In the genomic region with DNA sequence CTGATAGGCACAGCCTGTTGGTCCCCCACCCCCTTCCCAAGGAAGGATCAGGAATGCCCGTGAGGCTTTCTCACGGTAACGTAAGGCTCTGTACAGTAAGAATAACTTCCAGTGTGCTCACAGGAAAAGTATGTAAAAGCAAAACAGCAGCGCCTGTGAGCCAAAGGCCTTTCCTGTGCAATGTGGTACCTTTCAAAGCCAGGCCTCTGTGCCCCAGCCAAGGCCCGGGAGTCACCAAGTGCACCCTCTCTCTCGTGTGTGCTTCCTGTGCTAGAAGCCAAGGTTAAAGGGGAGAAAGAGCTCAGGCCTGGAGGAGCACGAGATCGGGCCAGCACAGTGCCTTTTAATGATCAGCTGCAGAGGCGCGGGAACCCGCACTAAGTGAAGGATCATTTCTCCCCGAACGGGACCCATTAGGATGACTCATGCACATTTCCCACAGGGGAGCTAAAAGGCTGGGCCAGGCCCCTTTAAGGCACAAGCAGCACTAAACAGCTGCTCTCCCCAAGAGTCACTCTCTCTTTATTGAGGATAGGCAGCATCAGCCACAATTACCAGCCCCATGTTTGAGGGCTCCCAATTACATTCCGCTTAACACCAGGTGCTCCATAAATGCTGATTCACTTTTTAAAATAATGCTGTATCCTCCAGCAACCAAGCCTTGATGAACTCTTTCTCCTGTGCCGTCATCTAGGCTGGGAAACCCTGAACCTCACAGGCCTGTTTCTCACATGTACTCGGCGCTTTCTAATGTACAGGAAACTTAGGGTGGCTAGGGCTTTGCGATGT, we compare ENCODE assay signal across 8 cellular contexts. TPM values are rescaled to one million over a fixed set of nuclear protein-coding genes. Genes with fewer than 3 reads are reported as not detected.
A peak's percentile ranks its signal among the peaks of the same experiment; 100 is the strongest.
DNase-seq lines count a peak whose midpoint lies in the region; TF ChIP-seq lines count a peak whose summit lies in the region.

No MANE protein-coding gene starts in this region.

- H3K36me3 ChIP-seq in HUES64 (ENCODE audit: insufficient read depth, low read length) (no peaks in the 10 kb centered on the region), ascending aorta (no peaks in the 10 kb centered on the region), tibial nerve (no peaks in the 10 kb centered on the region)

- peak in 1 of 2 donors; percentile 51 for TF ChIP-seq EP300 in tibial nerve (IDR thresholded peaks at IDR 0.05)

- TF ChIP-seq CTCF in ascending aorta (IDR thresholded peaks at IDR 0.05) (no peak), tibial nerve (IDR thresholded peaks at IDR 0.05) (no peak)

- H3K27ac ChIP-seq in HUES64 (ENCODE audit: low read depth, low read length) (peak overlapping the region; percentile 25; the same call in 1 of the 2 replicates), ascending aorta (peak overlapping the region; percentile 68 to 85), tibial nerve (peak overlapping the region; percentile 52 to 89 (median 66))

- 66% methylated on average over 18 of the region's 18 CpGs for WGBS in HUES64
- WGBS in tibial nerve, 2 donors: 32 to 37% methylated on average over 18 of the region's 18 CpGs

- H3K4me3 ChIP-seq in HUES64 (ENCODE audit: low read length): no peak overlapping the region
- peak overlapping the region in 1 of 2 donors; percentile 8 for H3K4me3 ChIP-seq in ascending aorta
- no peak overlapping the region for H3K4me3 ChIP-seq in tibial nerve

- intact Hi-C loops in ascending aorta (cut with DNase I): loop anchor here (2.0 to 5.0 kb wide), 3 partner anchors 21 to 361 kb away; no protein-coding TSS in a partner anchor

- TF ChIP-seq POLR2A in tibial nerve (IDR thresholded peaks at IDR 0.05): no peak

- DNase-seq in AG08396 (ENCODE audit: low spot score) (peak; percentile 80), ascending aorta (ENCODE audit: low spot score in 2 of 2) (peak; percentile 25 to 84), kidney glomerular epithelial cell (lab: John Stamatoyannopoulos, UW) (peak; percentile 96), tibial nerve (ENCODE audit: low spot score in 2 of 2) (no peak), NCI-H526 treated with DMSO at 0.1 percent for 48 hours (lab: John Stamatoyannopoulos, UW) (no peak), activated gamma-delta T cell treated with Interleukin-2 at 50 U/mL for 16 hours (no peak), NAMALWA (ENCODE audit: low spot score) (no peak)

- H3K27me3 ChIP-seq in HUES64 (ENCODE audit: insufficient read depth, low read length) (no peaks in the 10 kb centered on the region), ascending aorta (no peaks in the 10 kb centered on the region), tibial nerve (no peaks in the 10 kb centered on the region)

- H3K4me1 ChIP-seq in HUES64 (ENCODE audit: insufficient read depth, low read length) (peaks cover 49% of the 10 kb centered on the region), ascending aorta (peaks cover 22 to 56% of the 10 kb centered on the region in 2 donors), tibial nerve (peaks cover 0 to 57% (median 45%) of the 10 kb centered on the region in 4 donors)

- H3K9ac ChIP-seq in HUES64 (ENCODE audit: low read depth, low read length): peak overlapping the region; percentile 1; the same call in 1 of the 2 replicates

- H3K9me3 ChIP-seq in HUES64 (ENCODE audit: insufficient read depth, low read depth, low read length) (no peaks in the 10 kb centered on the region), ascending aorta (no peaks in the 10 kb centered on the region), tibial nerve (no peaks in the 10 kb centered on the region)

RNA-seq across cellular contexts. Expression of a gene that starts 42.8 kb away (rescaled TPM):
- polyA plus RNA-seq in HUES64 (2013, experiment 1 of 2): 7.3 TPM
- polyA plus RNA-seq in HUES64 (2013, experiment 2 of 2): 6.7 TPM
- 77.8 TPM for total RNA-seq in ascending aorta
- total RNA-seq in tibial nerve: 10 to 100 TPM in 2 of 4 donors, 1 to 10 TPM in 2; 6.3 to 15.9 (median 11.6) TPM

Comparison
In these comparisons a context has a peak if more than half of its experiments do, and no peak if none do; other contexts are left out.
1. DNase-seq: peak in AG08396 (single experiment), ascending aorta (2 of 2) and kidney glomerular epithelial cell (single experiment); none in tibial nerve (0 of 2), NCI-H526 treated with DMSO at 0.1 percent for 48 hours (single experiment), activated gamma-delta T cell treated with Interleukin-2 at 50 U/mL for 16 hours (single experiment) and NAMALWA (single experiment).
2. H3K27ac ChIP-seq: peak in every context shown above with its lines; median percentile 76 in ascending aorta; 66 in tibial nerve; 25 in HUES64.